11 cellular contexts compared by ENCODE assay signal in genomic region chr10:110793128-110793812, GRCh38.
DNase-seq lines count a peak whose midpoint lies in the region; ATAC-seq and TF ChIP-seq lines count a peak whose summit lies in the region.
"Had no signal": no experiment of that assay in that cellular context is flagged by ENCODE, and none has a peak within 500 bp of the region (broad histone marks: within the 10 kb centered on the region; RNA-seq: fewer than 3 reads in every experiment).

No MANE protein-coding gene starts in this region.

- H3K36me3 Mint-ChIP-seq in nephron (ENCODE audit: low read depth) (peaks cover 3% of the 10 kb centered on the region), endothelial cell (ENCODE audit: low read depth, unreplicated experiment) (no peaks in the 10 kb centered on the region)

- H3K4me3 Mint-ChIP-seq in nephron: no peak overlapping the region
- no peak overlapping the region for H3K4me3 Mint-ChIP-seq in endothelial cell (ENCODE audit: unreplicated experiment)

- DNase-seq in DMS79 treated with DMSO at 0.1 percent for 48 hours (lab: John Stamatoyannopoulos, UW) (peak; percentile 84), NCI-H510A (lab: John Stamatoyannopoulos, UW) (peak; percentile 43), Right ventricle myocardium superior (no peak), hepatic stellate cell (ENCODE audit: low spot score) (no peak), endothelial cell (ENCODE audit: low spot score) (no peak)
- no peak for DNase-seq in stimulated activated CD4-positive, alpha-beta T cell treated with anti-CD3 and anti-CD28 coated beads, Interleukin-4, amount 100 ng/mL, for 1 hour
- DNase-seq: activated CD4-positive, alpha-beta T cell treated with anti-CD3 and anti-CD28 coated beads for 48 hours; NCI-H774; T-helper 2 cell had no signal

- no peaks in the 10 kb centered on the region for H3K9me3 Mint-ChIP-seq in nephron
- no peaks in the 10 kb centered on the region for H3K9me3 Mint-ChIP-seq in endothelial cell (ENCODE audit: unreplicated experiment)

- H3K4me1 Mint-ChIP-seq in nephron: peaks cover 63% of the 10 kb centered on the region
- peaks cover 5% of the 10 kb centered on the region for H3K4me1 Mint-ChIP-seq in endothelial cell (ENCODE audit: unreplicated experiment)

- TF ChIP-seq CTCF in nephron (IDR thresholded peaks at IDR 0.05; ENCODE audit: unreplicated experiment in 3 of 3): no peak
- TF ChIP-seq CTCF in endothelial cell (IDR thresholded peaks at IDR 0.05; ENCODE audit: unreplicated experiment): no peak

- H3K27me3 Mint-ChIP-seq in nephron (ENCODE audit: low read depth) (no peaks in the 10 kb centered on the region), endothelial cell (ENCODE audit: unreplicated experiment) (no peaks in the 10 kb centered on the region)

- H3K27ac Mint-ChIP-seq in nephron (peak overlapping the region; percentile 33 to 49 (median 40)), endothelial cell (ENCODE audit: unreplicated experiment) (no peak overlapping the region)

- intact Hi-C loops in Right ventricle myocardium superior (cut with DNase I): no loop called here

- ATAC-seq in Right ventricle myocardium superior (ENCODE audit: poor library complexity): peak; percentile 67
- ATAC-seq in HG03095 (IDR thresholded peaks at IDR 0.05; ENCODE audit: unreplicated experiment): no peak

Comparison
In these comparisons a context has a peak if more than half of its experiments do, and no peak if none do; other contexts are left out.
1. DNase-seq: peak in DMS79 treated with DMSO at 0.1 percent for 48 hours (single experiment) and NCI-H510A (single experiment); none in Right ventricle myocardium superior (single experiment), hepatic stellate cell (single experiment), stimulated activated CD4-positive, alpha-beta T cell treated with anti-CD3 and anti-CD28 coated beads, Interleukin-4, amount 100 ng/mL, for 1 hour (single experiment) and endothelial cell (single experiment).